Comparison of ENCODE assay signal across 8 cellular contexts in genomic region chr10:93496322-93497041, GRCh38. TPM values are rescaled to one million over a fixed set of nuclear protein-coding genes. Genes with fewer than 3 reads are reported as not detected.
DNase-seq lines count a peak whose midpoint lies in the region; ATAC-seq and TF ChIP-seq lines count a peak whose summit lies in the region.

Gene CEP55, plus strand, starts transcription at chr10:93496612. Its CDS starts 3,440 bp downstream, at chr10:93500052.

- H3K4me2 ChIP-seq in BLaER1: peak within 1 kb of the TSS; percentile 87

- peak; percentile 74 for DNase-seq in NCI-H526 treated with DMSO at 0.1 percent for 48 hours (lab: John Stamatoyannopoulos, UW)
- DNase-seq in activated CD4-positive, alpha-beta T cell treated with anti-CD3 and anti-CD28 coated beads for 48 hours: peak; percentile 97
- peak; percentile 91 for DNase-seq in dedifferentiated amniotic fluid mesenchymal stem cell (ENCODE audit: extremely low spot score)
- peak; percentile 97 to 99 for DNase-seq in left lung
- DNase-seq in stimulated activated CD4-positive, alpha-beta T cell treated with anti-CD3 and anti-CD28 coated beads, Interleukin-2, amount 100 ng/mL, for 4 hours (ENCODE audit: low read depth): peak; percentile 92

- H3K9me3 ChIP-seq in BLaER1 (no peaks in the 10 kb centered on the region), left lung (no peaks in the 10 kb centered on the region)

- H3K9ac ChIP-seq in BLaER1: peak within 1 kb of the TSS; percentile 74

- H3K36me3 ChIP-seq in BLaER1 (peaks cover 13% of the 10 kb centered on the region; the same call in 1 of the 2 replicates), left lung (no peaks in the 10 kb centered on the region)

- H3K27ac ChIP-seq in BLaER1 (peak within 1 kb of the TSS; percentile 69), left lung (peak within 1 kb of the TSS; percentile 57 to 76)

- peak; percentile 100 for ATAC-seq in GM19328 (IDR thresholded peaks at IDR 0.05; ENCODE audit: unreplicated experiment)
- ATAC-seq in HG03469 (IDR thresholded peaks at IDR 0.05; ENCODE audit: unreplicated experiment): peak; percentile 96
- ATAC-seq in left lung: peak; percentile 100

- no peaks in the 10 kb centered on the region for H3K27me3 ChIP-seq in BLaER1
- no peaks in the 10 kb centered on the region for H3K27me3 ChIP-seq in left lung

- H3K4me1 ChIP-seq in BLaER1 (peaks cover 30% of the 10 kb centered on the region), left lung (peaks cover 0 to 26% of the 10 kb centered on the region in 2 donors)

- intact Hi-C loops in left lung (cut with DNase I): no loop called here

- peak within 1 kb of the TSS; percentile 78 for H3K4me3 ChIP-seq in BLaER1
- H3K4me3 ChIP-seq in left lung: peak within 1 kb of the TSS; percentile 49 to 69

- no peak for TF ChIP-seq CTCF in left lung (IDR thresholded peaks at IDR 0.05)

- no peaks in the 10 kb centered on the region for H4K20me1 ChIP-seq in BLaER1

RNA-seq across cellular contexts. Expression of gene CEP55, which starts in this region (rescaled TPM):
- 1 to 10 TPM; 3.4 to 9.5 TPM for total RNA-seq in left lung

Comparison
In these comparisons a context has a peak if more than half of its experiments do, and no peak if none do; other contexts are left out.
1. Peak in every context shown above with its lines: DNase-seq, ATAC-seq, H3K4me3 ChIP-seq and H3K27ac ChIP-seq.